In the genomic region with DNA sequence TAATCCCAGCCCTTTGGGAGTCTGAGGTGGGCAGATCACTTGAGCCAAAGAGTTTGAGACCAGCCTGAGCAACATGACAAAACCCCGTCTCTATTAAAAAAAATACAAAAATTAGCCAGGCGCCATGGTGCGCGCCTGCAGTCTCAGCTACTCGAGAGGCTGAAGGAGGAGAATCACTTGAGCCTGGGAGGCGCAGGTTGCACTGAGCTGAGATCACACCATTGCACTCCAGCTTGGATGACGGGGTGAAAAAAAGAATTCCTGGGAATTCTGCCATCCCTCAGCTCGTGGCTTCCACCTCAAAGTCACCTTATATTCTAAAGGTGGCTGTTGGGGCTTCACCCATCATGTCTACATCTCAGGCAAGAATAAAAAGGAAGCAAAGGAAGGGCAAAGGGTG, we compare ENCODE assay signal across 20 cellular contexts. TPM values are rescaled to one million over a fixed set of nuclear protein-coding genes. Genes with fewer than 3 reads are reported as not detected.
A peak's percentile ranks its signal among the peaks of the same experiment; 100 is the strongest.
DNase-seq lines count a peak whose midpoint lies in the region; ATAC-seq and FAIRE-seq lines count a peak whose summit lies in the region.
"Had no signal": no experiment of that assay in that cellular context is flagged by ENCODE, and none has a peak within 500 bp of the region (broad histone marks: within the 10 kb centered on the region; RNA-seq: fewer than 3 reads in every experiment).

No MANE protein-coding gene starts in this region.

- FAIRE-seq in urothelium cell line (lab: Jason Lieb, UNC): peak; percentile 72
- FAIRE-seq: A204.1, D721Med, G401.6, GM12891, GM19239, HepG2 had no signal

- no peak overlapping the region for H3K27ac ChIP-seq in caudate nucleus (ENCODE audit: low read depth, low read length)
- H3K27ac ChIP-seq: C4-2B, GM23248 had no signal

- peak; percentile 12 for DNase-seq in M059J (ENCODE audit: low read depth)
- DNase-seq in astrocyte of the hippocampus (ENCODE audit: low read depth, low spot score): peak; percentile 22
- DNase-seq in islet precursor cell: peak; percentile 34
- DNase-seq in urothelium cell line (ENCODE audit: low spot score): no peak
- no peak for DNase-seq in NCI-H1417 (lab: John Stamatoyannopoulos, UW)
- no peak for DNase-seq in caudate nucleus (lab: John Stamatoyannopoulos, UW)
- DNase-seq: AML-193; Caco-2; CD4-positive, alpha-beta T cell; GM23248; HCEC 1CT had no signal

- no peak for ATAC-seq in HG03460 (IDR thresholded peaks at IDR 0.05; ENCODE audit: unreplicated experiment)
- ATAC-seq: HepG2 had no signal

RNA-seq across cellular contexts. Expression of a gene that starts 12.9 kb away (rescaled TPM):
- total RNA-seq in M059J (2014; rRNA removed; shearing (Covaris generic)): 0.05 and 6.7 TPM in 2 replicates
- total RNA-seq: GM23248, H4 had no signal

Comparison
In these comparisons a context has a peak if more than half of its experiments do, and no peak if none do; other contexts are left out.
1. DNase-seq: peak in M059J (single experiment), astrocyte of the hippocampus (single experiment) and islet precursor cell (single experiment); none in urothelium cell line (single experiment), NCI-H1417 (0 of 3) and caudate nucleus (0 of 61).